1 cellular context compared by ENCODE assay signal in genomic region chr7:159125104-159125943, GRCh38.
A peak's percentile ranks its signal among the peaks of the same experiment; 100 is the strongest.
TF ChIP-seq lines count a peak whose summit lies in the region.

No MANE protein-coding gene starts in this region.

TF ChIP-seq in HepG2, 621 proteins besides CTCF, POLR2A, EP300 and RAD21 (continued from another document):
- TF ChIP-seq CEBPG (CRISPR knock-in tag; IDR thresholded peaks at IDR 0.05), result no peak
- TF ChIP-seq ZNF546 (CRISPR knock-in tag; conservative IDR thresholded peaks at IDR 0.05), result no peak
- no peak for TF ChIP-seq BCL3 (CRISPR knock-in tag; IDR thresholded peaks at IDR 0.05)
- TF ChIP-seq JUN (CRISPR knock-in tag; IDR thresholded peaks at IDR 0.05), result no peak
- peak; percentile 87 to 92 for TF ChIP-seq MAFK (conservative IDR thresholded peaks at IDR 0.05 in 1 of 2, IDR thresholded peaks at IDR 0.05 in 1 of 2; ENCODE audit: low read length in 2 of 2)
- TF ChIP-seq KDM5A (IDR thresholded peaks at IDR 0.05; ENCODE audit: borderline replicate concordance, low read length), result no peak
- TF ChIP-seq KLF9 (CRISPR knock-in tag; IDR thresholded peaks at IDR 0.05; ENCODE audit: low read depth), result no peak
